Comparison of ENCODE assay signal across 9 cellular contexts in the genomic region with DNA sequence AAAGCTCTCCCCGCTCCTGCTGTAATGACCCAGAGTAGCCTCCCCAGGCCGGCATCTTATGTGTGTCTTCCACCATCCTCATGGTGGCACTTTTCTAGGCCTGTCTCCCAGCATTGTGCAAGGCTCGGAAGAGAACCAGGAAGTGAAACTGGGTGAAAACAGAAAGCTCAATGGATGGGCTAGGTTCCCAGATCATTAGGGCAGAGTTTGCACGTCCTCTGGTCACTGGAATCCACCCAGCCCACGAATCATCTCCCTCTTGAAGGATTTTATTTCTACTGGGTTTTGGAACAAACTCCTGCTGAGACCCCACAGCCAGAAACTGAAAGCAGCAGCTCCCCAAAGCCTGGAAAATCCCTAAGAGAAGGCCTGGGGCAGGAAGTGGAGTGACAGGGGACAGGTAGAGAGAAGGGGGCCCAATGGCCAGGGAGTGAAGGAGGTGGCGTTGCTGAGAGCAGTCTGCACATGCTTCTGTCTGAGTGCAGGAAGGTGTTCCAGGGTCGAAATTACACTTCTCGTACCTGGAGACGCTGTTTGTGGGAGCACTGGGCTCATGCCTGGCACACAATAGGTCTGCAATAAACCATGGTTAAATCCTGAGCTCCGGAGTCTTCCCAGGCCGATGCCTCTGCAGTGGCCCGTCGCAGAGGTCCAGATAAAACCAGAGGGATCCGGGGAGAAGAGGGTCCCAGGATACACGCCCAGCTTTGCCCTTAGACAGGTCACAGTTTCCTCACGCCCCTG. TPM values are rescaled to one million over a fixed set of nuclear protein-coding genes. Genes with fewer than 3 reads are reported as not detected.
DNase-seq lines count a peak whose midpoint lies in the region; ATAC-seq and TF ChIP-seq lines count a peak whose summit lies in the region.
"Had no signal": no experiment of that assay in that cellular context is flagged by ENCODE, and none has a peak within 500 bp of the region (broad histone marks: within the 10 kb centered on the region; RNA-seq: fewer than 3 reads in every experiment).

No MANE protein-coding gene starts in this region.

- in situ Hi-C loops in astrocyte of the cerebellum (cut with HindIII; ENCODE audit: low sequenced_read_pairs) (no loop called here), brain microvascular endothelial cell (cut with HindIII; ENCODE audit: low pct_ligation_motif_present, low sequenced_read_pairs) (no loop called here)

- no peak overlapping the region for H3K27ac Mint-ChIP-seq in activated CD8-positive, alpha-beta T cell treated with anti-CD3 and anti-CD28 coated beads, Interleukin-2, amount 10 ng/mL, durations not matched to agents 7 days and 5 days

- H3K27me3 ChIP-seq in kidney epithelial cell (ENCODE audit: control insufficient read depth, insufficient read depth, low read length) (peaks cover 2% of the 10 kb centered on the region), brain microvascular endothelial cell (replicated peaks) (no peaks in the 10 kb centered on the region)

- H3K36me3 ChIP-seq in kidney epithelial cell (ENCODE audit: control insufficient read depth, insufficient read depth, low read length) (no peaks in the 10 kb centered on the region), brain microvascular endothelial cell (replicated peaks) (no peaks in the 10 kb centered on the region)

- no peak for TF ChIP-seq CTCF in astrocyte of the cerebellum (IDR thresholded peaks at IDR 0.05; ENCODE audit: low read depth, low read length, missing control alignments)
- TF ChIP-seq CTCF in kidney epithelial cell (IDR thresholded peaks at IDR 0.05; ENCODE audit: insufficient read depth, low read length, poor library complexity, severe bottlenecking): no peak
- no peak for TF ChIP-seq CTCF in brain microvascular endothelial cell (IDR thresholded peaks at IDR 0.05; ENCODE audit: low read depth, low read length, missing control alignments)

- no peak overlapping the region for H3K27ac ChIP-seq in brain microvascular endothelial cell

- H3K27me3 Mint-ChIP-seq in activated CD8-positive, alpha-beta T cell treated with anti-CD3 and anti-CD28 coated beads, Interleukin-2, amount 10 ng/mL, durations not matched to agents 7 days and 5 days (ENCODE audit: low read depth): peaks cover 10% of the 10 kb centered on the region

- DNase-seq in HK-2 (ENCODE audit: unreplicated experiment): peak; percentile 14
- DNase-seq in astrocyte of the cerebellum (ENCODE audit: low read depth): peak; percentile 47
- peak; percentile 23 for DNase-seq in kidney epithelial cell (ENCODE audit: low read depth)
- DNase-seq in stromal cell of bone marrow (ENCODE audit: low read depth): peak; percentile 78
- DNase-seq in activated CD8-positive, alpha-beta T cell treated with anti-CD3 and anti-CD28 coated beads, Interleukin-2, amount 10 ng/mL, durations not matched to agents 7 days and 5 days: no peak
- no peak for DNase-seq in brain microvascular endothelial cell
- DNase-seq in effector CD4-positive, alpha-beta T cell: no peak
- no peak for DNase-seq in GM19240 (ENCODE audit: insufficient read length, low spot score)
- DNase-seq: cortex of kidney had no signal

- H3K9me3 Mint-ChIP-seq in activated CD8-positive, alpha-beta T cell treated with anti-CD3 and anti-CD28 coated beads, Interleukin-2, amount 10 ng/mL, durations not matched to agents 7 days and 5 days (ENCODE audit: insufficient read depth): no peaks in the 10 kb centered on the region

- no peak for ATAC-seq in activated CD8-positive, alpha-beta T cell treated with anti-CD3 and anti-CD28 coated beads, Interleukin-2, amount 10 ng/mL, durations not matched to agents 7 days and 5 days

- peaks cover 4% of the 10 kb centered on the region for H3K4me1 Mint-ChIP-seq in activated CD8-positive, alpha-beta T cell treated with anti-CD3 and anti-CD28 coated beads, Interleukin-2, amount 10 ng/mL, durations not matched to agents 7 days and 5 days (ENCODE audit: low read depth)

- no peak overlapping the region for H3K4me3 ChIP-seq in astrocyte of the cerebellum (ENCODE audit: low read depth, low read length)
- H3K4me3 ChIP-seq in kidney epithelial cell (ENCODE audit: low read depth, low read length): no peak overlapping the region
- H3K4me3 ChIP-seq in brain microvascular endothelial cell (ENCODE audit: low read depth, low read length): no peak overlapping the region

- CTCF ChIA-PET in activated CD8-positive, alpha-beta T cell treated with anti-CD3 and anti-CD28 coated beads, Interleukin-2, amount 10 ng/mL, durations not matched to agents 7 days and 5 days (lab: Charles Lee): interaction anchor here (0.6 to 6.6 kb wide), 18 partner anchors 11 to 133 kb away, joined by 3 to 46 read pairs (median 4); a partner anchor contains a TSS

- POLR2A ChIA-PET in activated CD8-positive, alpha-beta T cell treated with anti-CD3 and anti-CD28 coated beads, Interleukin-2, amount 10 ng/mL, durations not matched to agents 7 days and 5 days (lab: Charles Lee): interaction anchor here (1.1 kb wide), 1 partner anchor 73 kb away, joined by 3 read pairs; no protein-coding TSS in a partner anchor

- H3K36me3 Mint-ChIP-seq in activated CD8-positive, alpha-beta T cell treated with anti-CD3 and anti-CD28 coated beads, Interleukin-2, amount 10 ng/mL, durations not matched to agents 7 days and 5 days (ENCODE audit: low read depth): no peaks in the 10 kb centered on the region

- H3K4me3 Mint-ChIP-seq in activated CD8-positive, alpha-beta T cell treated with anti-CD3 and anti-CD28 coated beads, Interleukin-2, amount 10 ng/mL, durations not matched to agents 7 days and 5 days: no peak overlapping the region

RNA-seq across cellular contexts. Expression of a gene that starts 15.6 kb away (rescaled TPM):
- 4.7 and 9.7 TPM in 2 replicates for total RNA-seq in kidney epithelial cell
- not detected for total RNA-seq in activated CD8-positive, alpha-beta T cell treated with anti-CD3 and anti-CD28 coated beads, Interleukin-2, amount 10 ng/mL, durations not matched to agents 7 days and 5 days

RNA-seq across cellular contexts. Expression of a gene that starts 28.6 kb away (rescaled TPM):
- 14.0 and 15.1 TPM in 2 replicates for total RNA-seq in kidney epithelial cell
- total RNA-seq in activated CD8-positive, alpha-beta T cell treated with anti-CD3 and anti-CD28 coated beads, Interleukin-2, amount 10 ng/mL, durations not matched to agents 7 days and 5 days: 1 to 10 TPM; 7.8 to 8.8 TPM

RNA-seq across cellular contexts. Expression of a gene that starts 35.0 kb away (rescaled TPM):
- not detected in 2 replicates for total RNA-seq in kidney epithelial cell
- total RNA-seq in activated CD8-positive, alpha-beta T cell treated with anti-CD3 and anti-CD28 coated beads, Interleukin-2, amount 10 ng/mL, durations not matched to agents 7 days and 5 days: not detected

Comparison
In these comparisons a context has a peak if more than half of its experiments do, and no peak if none do; other contexts are left out.
1. DNase-seq: peak in HK-2 (single experiment), astrocyte of the cerebellum (single experiment), kidney epithelial cell (single experiment) and stromal cell of bone marrow (single experiment); none in activated CD8-positive, alpha-beta T cell treated with anti-CD3 and anti-CD28 coated beads, Interleukin-2, amount 10 ng/mL, durations not matched to agents 7 days and 5 days (single experiment), brain microvascular endothelial cell (single experiment), effector CD4-positive, alpha-beta T cell (single experiment) and GM19240 (single experiment).